Comparison of ENCODE assay signal across 1 cellular context in genomic region chr12:116922194-116922897, GRCh38.
TF ChIP-seq lines count a peak whose summit lies in the region.

No MANE protein-coding gene starts in this region.

TF ChIP-seq in HEK293, 187 proteins besides CTCF, POLR2A, EP300 and RAD21 (continued from another document):
- TF ChIP-seq PRDM2 (tag by site-specific recombination; IDR thresholded peaks at IDR 0.05; ENCODE audit: borderline replicate concordance) (no peak), ZNF596 (tag by site-specific recombination; IDR thresholded peaks at IDR 0.05) (0 out of 2 replicates have a peak, but pooled peaks have one; percentile 21), ZNF707 (tag by site-specific recombination; IDR thresholded peaks at IDR 0.05) (no peak), BCL6B (tag by site-specific recombination; IDR thresholded peaks at IDR 0.05) (no peak), ZNF10 (tag by site-specific recombination; IDR thresholded peaks at IDR 0.05) (peak; percentile 45; the same call in 1 of the 2 replicates), ZNF157 (tag by site-specific recombination; IDR thresholded peaks at IDR 0.05) (no peak), MZF1 (tag by site-specific recombination; IDR thresholded peaks at IDR 0.05; ENCODE audit: borderline replicate concordance) (peak; percentile 98), ZXDB (tag by site-specific recombination; IDR thresholded peaks at IDR 0.05) (peak; percentile 74), ZNF280D (tag by site-specific recombination; IDR thresholded peaks at IDR 0.05) (no peak)
